Comparison of ENCODE assay signal across 12 cellular contexts in the genomic region with DNA sequence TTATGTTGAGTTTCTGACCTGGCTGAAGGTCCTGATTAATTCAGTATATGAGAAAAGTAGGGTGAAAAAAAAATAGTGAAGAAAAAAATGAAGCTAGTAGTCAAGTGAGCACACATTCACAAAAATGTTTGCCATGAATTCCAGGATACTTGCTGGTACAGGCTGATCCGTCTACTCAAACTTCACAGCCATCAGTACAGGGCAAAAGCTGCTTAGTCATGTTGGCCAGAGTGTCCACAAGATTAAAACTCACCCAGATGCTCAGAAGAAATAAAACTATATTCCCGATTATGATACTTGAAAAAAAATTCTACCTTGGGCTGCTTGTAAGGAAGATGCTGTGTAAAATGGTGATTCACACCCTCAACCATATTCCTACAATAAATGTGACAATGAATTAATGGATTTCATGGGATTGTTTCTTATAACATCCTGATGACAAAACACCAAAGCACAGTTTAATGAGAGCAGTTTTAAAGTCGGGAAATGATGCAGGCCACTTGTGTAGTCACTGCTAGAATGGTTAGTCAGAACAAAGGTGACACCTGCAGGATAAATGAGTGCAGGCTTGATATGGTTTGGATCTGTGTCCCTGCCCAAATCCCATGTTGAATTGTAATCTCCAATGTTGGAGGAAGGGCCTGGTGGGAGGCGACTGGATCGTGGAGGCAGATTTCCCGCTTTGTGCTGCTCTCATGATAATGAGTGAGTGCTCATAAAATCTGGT. TPM values are rescaled to one million over a fixed set of nuclear protein-coding genes. Genes with fewer than 3 reads are reported as not detected.
DNase-seq lines count a peak whose midpoint lies in the region; TF ChIP-seq lines count a peak whose summit lies in the region.
"Had no signal": no experiment of that assay in that cellular context is flagged by ENCODE, and none has a peak within 500 bp of the region (broad histone marks: within the 10 kb centered on the region; RNA-seq: fewer than 3 reads in every experiment).

No MANE protein-coding gene starts in this region.

- H3K36me3 ChIP-seq in endodermal cell (ENCODE audit: control insufficient read depth, insufficient read depth, low read length) (no peaks in the 10 kb centered on the region), mesenchymal stem cell (ENCODE audit: control insufficient read depth in 1 of 2, insufficient read depth in 2 of 2, low read depth in 1 of 2, low read length in 2 of 2) (no peaks in the 10 kb centered on the region), WERI-Rb-1 (no peaks in the 10 kb centered on the region)

- DNase-seq in AG09319 (ENCODE audit: extremely low read depth, low read depth), result no peak
- peak; percentile 44 for DNase-seq in NCI-H2029 (lab: John Stamatoyannopoulos, UW)
- no peak for DNase-seq in endodermal cell
- peak; percentile 46 for DNase-seq in mesenchymal stem cell
- DNase-seq in mesenteric fat pad (ENCODE audit: low spot score), result no peak
- no peak for DNase-seq in WERI-Rb-1
- no peak for DNase-seq in G401 (ENCODE audit: low spot score)
- DNase-seq in activated CD4-positive, alpha-beta T cell treated with anti-CD3 and anti-CD28 coated beads for 4 hours, result no peak
- DNase-seq: naive B cell; NCI-H510A; stimulated activated naive CD4-positive, alpha-beta T cell had no signal

- H3K4ac ChIP-seq in mesenchymal stem cell (ENCODE audit: low read depth in 1 of 2, low read length in 2 of 2), result no peak overlapping the region

- peak; percentile 11 for TF ChIP-seq CTCF in AG09319 (IDR thresholded peaks at IDR 0.05; ENCODE audit: low read depth, low read length)
- peak; percentile 37 for TF ChIP-seq CTCF in endodermal cell (conservative IDR thresholded peaks at IDR 0.05)
- TF ChIP-seq CTCF in WERI-Rb-1 (IDR thresholded peaks at IDR 0.05; ENCODE audit: low read depth, low read length), result no peak

- H2BK120ac ChIP-seq in mesenchymal stem cell (ENCODE audit: low read depth, low read length), result peak overlapping the region; percentile 34

- H2AFZ ChIP-seq in mesenchymal stem cell (ENCODE audit: low read depth, low read length), result no peak overlapping the region

- WGBS in endodermal cell (ENCODE audit: insufficient coverage in 1 of 2, insufficient read length in 1 of 2), 2 experiments, result 91 to 97% methylated on average over 5 to 6 of the region's 6 CpGs
- WGBS in mesenchymal stem cell, result 63% methylated on average over 5 of the region's 6 CpGs

- H3K9me3 ChIP-seq in endodermal cell (ENCODE audit: control insufficient read depth, low read length) (peaks cover 6% of the 10 kb centered on the region), mesenchymal stem cell (ENCODE audit: control insufficient read depth, low read length) (peaks cover 3% of the 10 kb centered on the region), WERI-Rb-1 (ENCODE audit: severe bottlenecking) (no peaks in the 10 kb centered on the region)

- no peak overlapping the region for H3K23ac ChIP-seq in mesenchymal stem cell (ENCODE audit: low read length in 2 of 2)

- no peak overlapping the region for H2BK5ac ChIP-seq in mesenchymal stem cell (ENCODE audit: low read depth, low read length, poor library complexity, severe bottlenecking)

- H3K27ac ChIP-seq in endodermal cell (ENCODE audit: low read depth, low read length), result no peak overlapping the region
- no peak overlapping the region for H3K27ac ChIP-seq in mesenchymal stem cell (ENCODE audit: low read length, poor library complexity, severe bottlenecking)
- no peak overlapping the region for H3K27ac ChIP-seq in WERI-Rb-1

- H2BK15ac ChIP-seq in mesenchymal stem cell (ENCODE audit: low read depth, poor library complexity, severe bottlenecking), result no peak overlapping the region

- H3K4me3 ChIP-seq in endodermal cell (ENCODE audit: low read length) (no peak overlapping the region), mesenchymal stem cell (ENCODE audit: insufficient read depth in 1 of 2, low read depth in 1 of 2, low read length in 2 of 2) (no peak overlapping the region), WERI-Rb-1 (ENCODE audit: low read depth, low read length) (no peak overlapping the region)

- no peak overlapping the region for H3K27ac Mint-ChIP-seq in endodermal cell

- H3K27me3 ChIP-seq in endodermal cell (ENCODE audit: control insufficient read depth, insufficient read depth, low read length, poor library complexity, severe bottlenecking) (peaks cover 11% of the 10 kb centered on the region), mesenchymal stem cell (ENCODE audit: control insufficient read depth in 1 of 2, insufficient read depth in 1 of 2, low read length in 2 of 2) (no peaks in the 10 kb centered on the region), WERI-Rb-1 (ENCODE audit: insufficient read depth, low read depth, severe bottlenecking) (no peaks in the 10 kb centered on the region)

- no peak overlapping the region for H3K9ac ChIP-seq in endodermal cell (ENCODE audit: extremely low read depth, low read length, poor library complexity, severe bottlenecking)
- no peak overlapping the region for H3K9ac ChIP-seq in mesenchymal stem cell (ENCODE audit: low read length)

- no peaks in the 10 kb centered on the region for H3K79me1 ChIP-seq in mesenchymal stem cell (replicated peaks; ENCODE audit: low read length, poor library complexity, severe bottlenecking)

- peak overlapping the region; percentile 1 to 33 for H3K18ac ChIP-seq in mesenchymal stem cell (ENCODE audit: low read depth in 1 of 2, low read length in 2 of 2)

- no peak overlapping the region for H2AK5ac ChIP-seq in mesenchymal stem cell (ENCODE audit: low read length, severe bottlenecking)

- peak overlapping the region; percentile 39 for H4K91ac ChIP-seq in mesenchymal stem cell (ENCODE audit: low read length)

- H3K9me3 Mint-ChIP-seq in endodermal cell, result peaks cover 8% of the 10 kb centered on the region

- H3K36me3 Mint-ChIP-seq in endodermal cell (ENCODE audit: low read depth), result no peaks in the 10 kb centered on the region

- in situ Hi-C loops in G401 (cut with HindIII; ENCODE audit: low sequenced_read_pairs), result no loop called here

- peak overlapping the region; percentile 60 for H4K8ac ChIP-seq in mesenchymal stem cell (ENCODE audit: low read length)

- no peaks in the 10 kb centered on the region for H3K4me1 ChIP-seq in endodermal cell (ENCODE audit: control insufficient read depth, insufficient read depth, low read length)
- peaks cover 5% of the 10 kb centered on the region for H3K4me1 ChIP-seq in mesenchymal stem cell (ENCODE audit: control insufficient read depth, insufficient read depth, low read depth, low read length)

- peak overlapping the region; percentile 16 for H3K4me3 Mint-ChIP-seq in endodermal cell
- H3K4me3 Mint-ChIP-seq: naive B cell had no signal

- peaks cover 59% of the 10 kb centered on the region for H3K27me3 Mint-ChIP-seq in endodermal cell (ENCODE audit: insufficient read depth)
- H3K27me3 Mint-ChIP-seq: naive B cell had no signal

- peak overlapping the region in 1 of 2 experiments; percentile 29 for H2BK12ac ChIP-seq in mesenchymal stem cell (ENCODE audit: low read length in 2 of 2)

- peaks cover 9% of the 10 kb centered on the region for H3K4me1 Mint-ChIP-seq in endodermal cell

- no peak overlapping the region for H3K4me2 ChIP-seq in mesenchymal stem cell (ENCODE audit: low read length, poor library complexity, severe bottlenecking)

- no peak overlapping the region for H3K14ac ChIP-seq in mesenchymal stem cell (ENCODE audit: low read length in 2 of 2)

RNA-seq across cellular contexts. Expression of a gene that starts 49.2 kb away (rescaled TPM):
- total RNA-seq in endodermal cell (10 to 100 TPM; 19.6 to 42.6 TPM), mesenteric fat pad (1.6 TPM)
- polyA plus RNA-seq in endodermal cell (2013, experiment 1 of 2), result 40.5 TPM
- polyA plus RNA-seq in endodermal cell (2013, experiment 2 of 2), result 73.8 TPM
- polyA plus RNA-seq in mesenchymal stem cell (2013, experiment 1 of 2), result 70.3 TPM
- 68.3 TPM for polyA plus RNA-seq in mesenchymal stem cell (2013, experiment 2 of 2)
- total RNA-seq in G401 (2014; rRNA removed; shearing (Covaris generic)), result 2.3 TPM in 2 replicates
- total RNA-seq: T-helper 1 cell treated with Interleukin-12 subunit alpha and Interleukin-12 subunit beta and Interleukin-4 antibody, amounts not matched to agents 30 ng/mL and 1 ng/mL, for 36 hours had no signal

Comparison
In these comparisons a context has a peak if more than half of its experiments do, and no peak if none do; other contexts are left out.
1. DNase-seq: peak in NCI-H2029 (single experiment) and mesenchymal stem cell (single experiment); none in AG09319 (single experiment), endodermal cell (single experiment), mesenteric fat pad (single experiment), WERI-Rb-1 (single experiment), G401 (single experiment) and activated CD4-positive, alpha-beta T cell treated with anti-CD3 and anti-CD28 coated beads for 4 hours (0 of 2).